20 cellular contexts compared by ENCODE assay signal in the genomic region with DNA sequence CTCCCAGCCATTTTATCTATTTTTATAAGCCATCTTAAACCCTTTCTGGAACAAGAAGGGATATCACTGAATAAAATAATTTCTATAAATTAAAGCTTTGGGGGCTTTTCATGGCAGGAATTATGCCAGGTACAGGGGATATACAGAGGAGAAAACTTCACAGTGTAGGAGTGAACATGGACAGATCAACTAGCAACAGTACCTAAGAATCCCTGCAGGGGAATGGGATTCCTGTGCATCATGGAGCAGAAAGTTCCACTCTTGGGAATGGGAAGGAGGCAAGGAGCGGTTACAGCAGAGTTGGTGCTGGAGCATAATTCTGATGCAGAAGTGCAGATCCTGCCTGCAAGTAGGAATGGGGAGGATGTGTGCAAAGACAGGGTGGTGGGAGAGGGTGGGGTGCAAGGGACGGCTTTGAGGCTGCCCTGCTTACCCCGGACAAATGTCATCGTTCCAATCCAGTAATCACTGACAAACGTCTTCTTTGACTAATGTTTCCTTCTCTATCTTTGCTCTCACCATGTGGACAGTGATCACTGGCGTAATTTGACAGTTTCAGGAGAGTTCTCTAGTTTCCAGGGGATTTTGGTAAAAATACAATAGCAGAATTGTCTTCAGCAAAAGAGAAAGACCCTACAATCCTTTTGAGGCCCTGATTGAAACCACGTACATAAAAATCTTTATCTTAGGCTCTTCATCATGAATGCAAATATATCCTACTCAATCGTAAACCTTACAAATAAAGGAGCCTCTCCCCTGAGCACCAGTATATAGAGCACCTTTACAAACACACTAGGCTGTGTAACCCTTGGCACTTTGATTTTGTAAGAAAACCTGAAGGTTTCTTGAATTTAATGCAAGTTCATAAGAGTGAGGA.
DNase-seq lines count a peak whose midpoint lies in the region; ATAC-seq, FAIRE-seq and TF ChIP-seq lines count a peak whose summit lies in the region.
"Had no signal": no experiment of that assay in that cellular context is flagged by ENCODE, and none has a peak within 500 bp of the region (broad histone marks: within the 10 kb centered on the region; RNA-seq: fewer than 3 reads in every experiment).

No MANE protein-coding gene starts in this region.

- no peak for DNase-seq in GM12891 (ENCODE audit: insufficient read length, low spot score)
- no peak for DNase-seq in nephron progenitor cell
- no peak for DNase-seq in HUDEP-2 (lab: John Stamatoyannopoulos, UW; ENCODE audit: unreplicated experiment in 76 of 76)
- no peak for DNase-seq in activated T-helper 1 cell treated with anti-CD3 and anti-CD28 coated beads, Interleukin-12 subunit alpha, Interleukin-12 subunit beta, Interleukin-2, Interleukin-4 antibody, amounts not matched to agents 30 ng/mL and 10 ng/mL and 1 ng/mL, durations not matched to agents 14 hours and 24 hours and 36 hours (ENCODE audit: low spot score)
- no peak for DNase-seq in naive thymus-derived CD8-positive, alpha-beta T cell
- no peak for DNase-seq in NCI-H146 (lab: John Stamatoyannopoulos, UW)
- DNase-seq: activated CD4-positive, alpha-beta T cell treated with anti-CD3 and anti-CD28 coated beads for 4 hours; cerebellar nuclear complex; effector memory CD4-positive, alpha-beta T cell; H7; IMR-90; mesenchymal stem cell; naive thymus-derived CD4-positive, alpha-beta T cell; NCI-H1694; NCI-H69; posterior cingulate gyrus had no signal

- POLR2A ChIA-PET in naive thymus-derived CD8-positive, alpha-beta T cell (lab: Charles Lee), result no interaction called here

- peak; percentile 66 for ATAC-seq in GM19025 (IDR thresholded peaks at IDR 0.05; ENCODE audit: low read depth, unreplicated experiment)
- peak; percentile 42 for ATAC-seq in HG03575 (IDR thresholded peaks at IDR 0.05; ENCODE audit: extremely low read depth, insufficient number of reproducible peaks, low FRiP score, unreplicated experiment)
- no peak for ATAC-seq in naive thymus-derived CD8-positive, alpha-beta T cell
- ATAC-seq: activated naive CD4-positive, alpha-beta T cell treated with anti-CD3 and anti-CD28 coated beads, Interleukin-2, amount 50 U/mL, for 72 hours; naive thymus-derived CD4-positive, alpha-beta T cell; stimulated activated effector memory CD8-positive, alpha-beta T cell treated with anti-CD3 and anti-CD28 coated beads, Interleukin-12 subunit alpha, Interleukin-12 subunit beta, amount 100 ng/mL, for 72 hours had no signal

- intact Hi-C loops in activated T-helper 1 cell treated with anti-CD3 and anti-CD28 coated beads, Interleukin-12 subunit alpha, Interleukin-12 subunit beta, Interleukin-2, Interleukin-4 antibody, amounts not matched to agents 30 ng/mL and 10 ng/mL and 1 ng/mL, durations not matched to agents 14 hours and 24 hours and 36 hours (cut with micrococcal nuclease), result loop anchor here (10.0 kb wide), 1 partner anchor 526 kb away; no protein-coding TSS in a partner anchor

- H3K27ac Mint-ChIP-seq in nephron progenitor cell, result peak overlapping the region; percentile 6
- H3K27ac Mint-ChIP-seq in activated T-helper 1 cell treated with anti-CD3 and anti-CD28 coated beads, Interleukin-12 subunit alpha, Interleukin-12 subunit beta, Interleukin-2, Interleukin-4 antibody, amounts not matched to agents 30 ng/mL and 10 ng/mL and 1 ng/mL, durations not matched to agents 14 hours and 24 hours and 36 hours, result no peak overlapping the region
- H3K27ac Mint-ChIP-seq in naive thymus-derived CD8-positive, alpha-beta T cell, result no peak overlapping the region
- H3K27ac Mint-ChIP-seq: activated naive CD4-positive, alpha-beta T cell treated with anti-CD3 and anti-CD28 coated beads, Interleukin-2, amount 50 U/mL, for 72 hours; naive thymus-derived CD4-positive, alpha-beta T cell; stimulated activated effector memory CD8-positive, alpha-beta T cell treated with anti-CD3 and anti-CD28 coated beads, Interleukin-12 subunit alpha, Interleukin-12 subunit beta, amount 100 ng/mL, for 72 hours had no signal

- H3K36me3 Mint-ChIP-seq in nephron progenitor cell (ENCODE audit: low read depth), result no peaks in the 10 kb centered on the region
- H3K36me3 Mint-ChIP-seq in activated T-helper 1 cell treated with anti-CD3 and anti-CD28 coated beads, Interleukin-12 subunit alpha, Interleukin-12 subunit beta, Interleukin-2, Interleukin-4 antibody, amounts not matched to agents 30 ng/mL and 10 ng/mL and 1 ng/mL, durations not matched to agents 14 hours and 24 hours and 36 hours (ENCODE audit: low read depth), result no peaks in the 10 kb centered on the region
- H3K36me3 Mint-ChIP-seq in naive thymus-derived CD8-positive, alpha-beta T cell, result no peaks in the 10 kb centered on the region
- H3K36me3 Mint-ChIP-seq: activated naive CD4-positive, alpha-beta T cell treated with anti-CD3 and anti-CD28 coated beads, Interleukin-2, amount 50 U/mL, for 72 hours; naive thymus-derived CD4-positive, alpha-beta T cell; stimulated activated effector memory CD8-positive, alpha-beta T cell treated with anti-CD3 and anti-CD28 coated beads, Interleukin-12 subunit alpha, Interleukin-12 subunit beta, amount 100 ng/mL, for 72 hours had no signal

- no peak overlapping the region for H3K4me3 Mint-ChIP-seq in nephron progenitor cell
- H3K4me3 Mint-ChIP-seq in activated T-helper 1 cell treated with anti-CD3 and anti-CD28 coated beads, Interleukin-12 subunit alpha, Interleukin-12 subunit beta, Interleukin-2, Interleukin-4 antibody, amounts not matched to agents 30 ng/mL and 10 ng/mL and 1 ng/mL, durations not matched to agents 14 hours and 24 hours and 36 hours, result no peak overlapping the region
- H3K4me3 Mint-ChIP-seq in naive thymus-derived CD8-positive, alpha-beta T cell, result no peak overlapping the region
- H3K4me3 Mint-ChIP-seq: naive thymus-derived CD4-positive, alpha-beta T cell; stimulated activated effector memory CD8-positive, alpha-beta T cell treated with anti-CD3 and anti-CD28 coated beads, Interleukin-12 subunit alpha, Interleukin-12 subunit beta, amount 100 ng/mL, for 72 hours had no signal

- TF ChIP-seq CTCF in nephron progenitor cell (IDR thresholded peaks at IDR 0.05), result no peak

- TF ChIP-seq POLR2A in GM12891 (IDR thresholded peaks at IDR 0.05; ENCODE audit: low read depth, low read length), result no peak

- peaks cover 8% of the 10 kb centered on the region for H3K4me1 Mint-ChIP-seq in nephron progenitor cell
- peaks cover 14% of the 10 kb centered on the region for H3K4me1 Mint-ChIP-seq in activated T-helper 1 cell treated with anti-CD3 and anti-CD28 coated beads, Interleukin-12 subunit alpha, Interleukin-12 subunit beta, Interleukin-2, Interleukin-4 antibody, amounts not matched to agents 30 ng/mL and 10 ng/mL and 1 ng/mL, durations not matched to agents 14 hours and 24 hours and 36 hours (ENCODE audit: low read depth)
- peaks cover 0 to 8% (median 1%) of the 10 kb centered on the region in 4 donors for H3K4me1 Mint-ChIP-seq in naive thymus-derived CD8-positive, alpha-beta T cell

- H3K27me3 Mint-ChIP-seq in nephron progenitor cell (ENCODE audit: low read depth, poor library complexity), result no peaks in the 10 kb centered on the region
- no peaks in the 10 kb centered on the region for H3K27me3 Mint-ChIP-seq in activated T-helper 1 cell treated with anti-CD3 and anti-CD28 coated beads, Interleukin-12 subunit alpha, Interleukin-12 subunit beta, Interleukin-2, Interleukin-4 antibody, amounts not matched to agents 30 ng/mL and 10 ng/mL and 1 ng/mL, durations not matched to agents 14 hours and 24 hours and 36 hours (ENCODE audit: insufficient read depth)
- peaks cover 0 to 3% (median 0%) of the 10 kb centered on the region in 5 donors for H3K27me3 Mint-ChIP-seq in naive thymus-derived CD8-positive, alpha-beta T cell
- H3K27me3 Mint-ChIP-seq: naive thymus-derived CD4-positive, alpha-beta T cell had no signal

- FAIRE-seq in GM12891 (lab: Jason Lieb, UNC), result peak; percentile 28

- H3K9me3 Mint-ChIP-seq in nephron progenitor cell, result no peaks in the 10 kb centered on the region
- no peaks in the 10 kb centered on the region for H3K9me3 Mint-ChIP-seq in activated T-helper 1 cell treated with anti-CD3 and anti-CD28 coated beads, Interleukin-12 subunit alpha, Interleukin-12 subunit beta, Interleukin-2, Interleukin-4 antibody, amounts not matched to agents 30 ng/mL and 10 ng/mL and 1 ng/mL, durations not matched to agents 14 hours and 24 hours and 36 hours
- H3K9me3 Mint-ChIP-seq in naive thymus-derived CD8-positive, alpha-beta T cell, result no peaks in the 10 kb centered on the region
- H3K9me3 Mint-ChIP-seq: activated naive CD4-positive, alpha-beta T cell treated with anti-CD3 and anti-CD28 coated beads, Interleukin-2, amount 50 U/mL, for 72 hours; naive thymus-derived CD4-positive, alpha-beta T cell; stimulated activated effector memory CD8-positive, alpha-beta T cell treated with anti-CD3 and anti-CD28 coated beads, Interleukin-12 subunit alpha, Interleukin-12 subunit beta, amount 100 ng/mL, for 72 hours had no signal

TF ChIP-seq in GM12891, 5 proteins besides CTCF, POLR2A, EP300 and RAD21:
- TF ChIP-seq POLR2AphosphoS5 (IDR thresholded peaks at IDR 0.05; ENCODE audit: low read depth, low read length) (no peak), SPI1 (IDR thresholded peaks at IDR 0.05; ENCODE audit: low read depth, low read length) (no peak), PAX5 (IDR thresholded peaks at IDR 0.05; ENCODE audit: insufficient read depth, low read length, severe bottlenecking) (no peak), TAF1 (IDR thresholded peaks at IDR 0.05; ENCODE audit: low read depth, low read length) (no peak), POU2F2 (IDR thresholded peaks at IDR 0.05; ENCODE audit: low read depth, low read length) (no peak)
TF ChIP-seq in GM12891: peak in this region for 0.

Comparison
In these comparisons a context has a peak if more than half of its experiments do, and no peak if none do; other contexts are left out.
1. ATAC-seq: peak in GM19025 (single experiment) and HG03575 (single experiment); none in naive thymus-derived CD8-positive, alpha-beta T cell (0 of 2).